In the genomic region with DNA sequence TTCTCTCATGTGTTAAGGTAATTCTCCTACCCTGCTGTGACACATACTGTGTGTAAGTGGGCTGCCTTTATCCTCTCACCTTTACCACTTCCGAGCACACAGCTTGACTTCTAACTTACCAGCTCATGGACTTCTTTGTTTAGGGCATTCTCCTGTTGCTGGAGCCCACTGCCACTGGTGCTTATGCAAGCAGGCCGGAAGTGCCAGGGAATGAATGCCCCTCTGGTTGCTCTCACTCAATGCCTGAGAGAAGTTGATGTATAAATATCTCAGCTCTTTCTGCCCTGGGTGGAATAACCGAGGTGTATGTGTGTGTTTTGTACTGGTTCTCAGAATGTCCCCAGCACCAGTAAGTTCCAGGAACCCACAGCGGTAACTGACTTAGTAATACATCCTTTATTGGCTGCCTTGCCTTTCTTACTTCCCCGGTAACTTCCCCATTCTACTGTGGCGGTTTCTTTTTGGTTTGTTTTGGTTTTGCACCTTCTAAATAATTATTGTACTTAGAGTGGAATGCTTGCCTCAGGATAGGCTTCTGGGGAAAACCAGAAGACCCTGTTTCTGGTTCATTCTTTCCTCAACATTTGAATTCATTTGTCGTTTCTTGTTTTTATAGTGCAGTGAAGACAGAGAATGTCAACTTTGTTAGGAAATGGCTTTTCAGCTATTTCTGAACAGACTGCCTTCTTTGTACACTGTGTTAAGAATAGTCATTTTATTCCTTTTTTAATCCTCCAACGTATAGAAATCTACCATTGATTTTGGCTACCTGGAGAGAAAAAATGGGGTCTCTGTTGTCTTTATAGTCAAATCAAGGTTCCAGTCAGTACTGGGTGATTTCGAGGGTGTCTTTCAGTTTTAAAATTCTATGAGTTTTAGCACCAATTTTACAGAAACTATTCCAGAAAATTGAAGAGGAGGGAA, we compare ENCODE assay signal across 1 cellular context.
TF ChIP-seq lines count a peak whose summit lies in the region.

No MANE protein-coding gene starts in this region.

TF ChIP-seq in GM12878, 131 proteins besides CTCF, POLR2A, EP300 and RAD21:
- TF ChIP-seq RUNX3 (IDR thresholded peaks at IDR 0.05; ENCODE audit: low read length) (0 out of 2 replicates have a peak, but pooled peaks have one; percentile 31), MXI1 (IDR thresholded peaks at IDR 0.05; ENCODE audit: low read depth, low read length) (no peak), HDGF (IDR thresholded peaks at IDR 0.05) (no peak), WRNIP1 (IDR thresholded peaks at IDR 0.05; ENCODE audit: borderline replicate concordance, low read depth, low read length) (no peak), ETV6 (conservative IDR thresholded peaks at IDR 0.05 in 1 of 2, IDR thresholded peaks at IDR 0.05 in 1 of 2; ENCODE audit: borderline replicate concordance in 1 of 2, low read depth in 1 of 2) (peak in 1 of 2 experiments; percentile 54; a peak in 2 of 4 replicates), MTA2 (IDR thresholded peaks at IDR 0.05; ENCODE audit: low read depth) (peak; percentile 32; the same call in 1 of the 2 replicates), IKZF2 (IDR thresholded peaks at IDR 0.05) (peak in 1 of 2 experiments; percentile 42; a peak in 2 of 4 replicates), NBN (IDR thresholded peaks at IDR 0.05) (0 out of 2 replicates have a peak, but pooled peaks have one; percentile 34), IKZF1 (conservative IDR thresholded peaks at IDR 0.05) (peak; percentile 28; the same call in 1 of the 2 replicates)
- TF ChIP-seq, protein P1, sequence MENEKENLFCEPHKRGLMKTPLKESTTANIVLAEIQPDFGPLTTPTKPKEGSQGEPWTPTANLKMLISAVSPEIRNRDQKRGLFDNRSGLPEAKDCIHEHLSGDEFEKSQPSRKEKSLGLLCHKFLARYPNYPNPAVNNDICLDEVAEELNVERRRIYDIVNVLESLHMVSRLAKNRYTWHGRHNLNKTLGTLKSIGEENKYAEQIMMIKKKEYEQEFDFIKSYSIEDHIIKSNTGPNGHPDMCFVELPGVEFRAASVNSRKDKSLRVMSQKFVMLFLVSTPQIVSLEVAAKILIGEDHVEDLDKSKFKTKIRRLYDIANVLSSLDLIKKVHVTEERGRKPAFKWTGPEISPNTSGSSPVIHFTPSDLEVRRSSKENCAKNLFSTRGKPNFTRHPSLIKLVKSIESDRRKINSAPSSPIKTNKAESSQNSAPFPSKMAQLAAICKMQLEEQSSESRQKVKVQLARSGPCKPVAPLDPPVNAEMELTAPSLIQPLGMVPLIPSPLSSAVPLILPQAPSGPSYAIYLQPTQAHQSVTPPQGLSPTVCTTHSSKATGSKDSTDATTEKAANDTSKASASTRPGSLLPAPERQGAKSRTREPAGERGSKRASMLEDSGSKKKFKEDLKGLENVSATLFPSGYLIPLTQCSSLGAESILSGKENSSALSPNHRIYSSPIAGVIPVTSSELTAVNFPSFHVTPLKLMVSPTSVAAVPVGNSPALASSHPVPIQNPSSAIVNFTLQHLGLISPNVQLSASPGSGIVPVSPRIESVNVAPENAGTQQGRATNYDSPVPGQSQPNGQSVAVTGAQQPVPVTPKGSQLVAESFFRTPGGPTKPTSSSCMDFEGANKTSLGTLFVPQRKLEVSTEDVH (IDR thresholded peaks at IDR 0.05; ENCODE audit: low read depth, partially characterized antibody): no peak
